ENCODE assay signal across 8 cellular contexts in genomic region chr6:33073431-33073871, GRCh38. TPM values are rescaled to one million over a fixed set of nuclear protein-coding genes. Genes with fewer than 3 reads are reported as not detected.
A peak's percentile ranks its signal among the peaks of the same experiment; 100 is the strongest.
DNase-seq lines count a peak whose midpoint lies in the region; ATAC-seq and TF ChIP-seq lines count a peak whose summit lies in the region.

Gene HLA-DPA1, minus strand, starts transcription at chr6:33073649.

- no peaks in the 10 kb centered on the region for H3K9me3 ChIP-seq in psoas muscle
- no peaks in the 10 kb centered on the region for H3K9me3 ChIP-seq in BE2C

- H3K4me3 ChIP-seq in psoas muscle (peak within 1 kb of the TSS; percentile 48), BE2C (ENCODE audit: low read depth, low read length) (no peak within 1 kb of the TSS)

- H3K36me3 ChIP-seq in psoas muscle (ENCODE audit: insufficient read depth in 1 of 2, low read depth in 1 of 2), result peaks cover 0 to 10% of the 10 kb centered on the region in 2 donors
- H3K36me3 ChIP-seq in BE2C, result no peaks in the 10 kb centered on the region

- intact Hi-C loops in psoas muscle (cut with DNase I), result no loop called here

- ATAC-seq in GM21381 (IDR thresholded peaks at IDR 0.05; ENCODE audit: unreplicated experiment) (peak; percentile 77), psoas muscle (peak in 3 of 4 donors; percentile 58 to 66 (median 59))

- H3K27ac ChIP-seq in psoas muscle, result no peak within 1 kb of the TSS

- no peak for TF ChIP-seq CTCF in GM10266 (IDR thresholded peaks at IDR 0.05; ENCODE audit: control insufficient read depth, insufficient read depth, low read depth, missing control alignments)
- no peak for TF ChIP-seq CTCF in psoas muscle (IDR thresholded peaks at IDR 0.05)
- TF ChIP-seq CTCF in BE2C (IDR thresholded peaks at IDR 0.05; ENCODE audit: low read depth, low read length), result no peak

- H3K27me3 ChIP-seq in psoas muscle (ENCODE audit: insufficient read depth in 3 of 3, low read length in 2 of 3) (peaks cover 0 to 3% (median 2%) of the 10 kb centered on the region in 3 donors), BE2C (peaks cover 33% of the 10 kb centered on the region)

- peak; percentile 90 for DNase-seq in GM10266 (ENCODE audit: extremely low spot score)
- DNase-seq in HT-29 (ENCODE audit: low spot score), result peak; percentile 20
- DNase-seq in activated CD4-positive, alpha-beta T cell treated with anti-CD3 and anti-CD28 coated beads, Interleukin-2, amount 50 U/mL, for 1 hour, result peak; percentile 8
- peak; percentile 51 for DNase-seq in foreskin melanocyte
- DNase-seq in psoas muscle, result no peak
- no peak for DNase-seq in effector CD8-positive, alpha-beta T cell (lab: John Stamatoyannopoulos, UW)
- no peak for DNase-seq in BE2C

- WGBS in psoas muscle, 3 donors, result 40 to 53% (median 48%) methylated on average over 8 of the region's 8 CpGs

- H3K4me1 ChIP-seq in psoas muscle, result no peaks in the 10 kb centered on the region
- H3K4me1 ChIP-seq in BE2C, result no peaks in the 10 kb centered on the region

RNA-seq across cellular contexts. Expression of gene HLA-DPA1, which starts in this region (rescaled TPM):
- not detected in 2 replicates for total RNA-seq in HT-29 (2014; rRNA removed; shearing (Covaris generic))
- total RNA-seq in psoas muscle, result 10 to 100 TPM; 13.8 to 52.6 (median 20.2) TPM
- polyA plus RNA-seq in psoas muscle, result 10 to 100 TPM; 10.7 to 12.3 (median 10.9) TPM
- not detected for polyA plus RNA-seq in BE2C (2012; ENCODE audit: insufficient read depth, insufficient read length, low read depth)

Comparison
In these comparisons a context has a peak if more than half of its experiments do, and no peak if none do; other contexts are left out.
1. RNA of gene HLA-DPA1 (total RNA-seq): 13.8 to 52.6 TPM in psoas muscle; not detected in HT-29; every median in the first group is over 10 times any median in the second.
2. Peak in DNase-seq in HT-29; RNA of the gene not detected or under 1 TPM.
3. DNase-seq: peak in GM10266 (single experiment), activated CD4-positive, alpha-beta T cell treated with anti-CD3 and anti-CD28 coated beads, Interleukin-2, amount 50 U/mL, for 1 hour (single experiment) and foreskin melanocyte (single experiment); none in psoas muscle (0 of 2), effector CD8-positive, alpha-beta T cell (single experiment) and BE2C (single experiment).